ENCODE assay signal across 17 cellular contexts in genomic region chr16:73051903-73052302, GRCh38. TPM values are rescaled to one million over a fixed set of nuclear protein-coding genes. Genes with fewer than 3 reads are reported as not detected.
DNase-seq lines count a peak whose midpoint lies in the region; ATAC-seq and TF ChIP-seq lines count a peak whose summit lies in the region.
"Had no signal": no experiment of that assay in that cellular context is flagged by ENCODE, and none has a peak within 500 bp of the region (broad histone marks: within the 10 kb centered on the region; RNA-seq: fewer than 3 reads in every experiment).

No MANE protein-coding gene starts in this region.

- peaks cover 34% of the 10 kb centered on the region for H3K4me1 Mint-ChIP-seq in Caco-2 (ENCODE audit: low read depth, unreplicated experiment)

- peaks cover 0 to 39% (median 14%) of the 10 kb centered on the region in 4 donors for H3K4me1 ChIP-seq in right lobe of liver
- peaks cover 49 to 65% (median 62%) of the 10 kb centered on the region in 3 donors for H3K4me1 ChIP-seq in skeletal muscle tissue (ENCODE audit: control insufficient read depth in 3 of 3, insufficient read depth in 3 of 3, low read length in 3 of 3)
- H3K4me1 ChIP-seq in Caco-2 = peaks cover 68% of the 10 kb centered on the region

- no peak for TF ChIP-seq CTCF in WI38 (IDR thresholded peaks at IDR 0.05; ENCODE audit: low read depth, low read length)
- TF ChIP-seq CTCF in right lobe of liver (IDR thresholded peaks at IDR 0.05) = no peak
- no peak for TF ChIP-seq CTCF in Caco-2 (IDR thresholded peaks at IDR 0.05; ENCODE audit: insufficient read depth in 1 of 2, low read depth in 1 of 2, low read length in 1 of 2, severe bottlenecking in 1 of 2, unreplicated experiment in 1 of 2)

- H3K9me3 ChIP-seq in right lobe of liver = no peaks in the 10 kb centered on the region
- no peaks in the 10 kb centered on the region for H3K9me3 ChIP-seq in skeletal muscle tissue (ENCODE audit: control insufficient read depth in 3 of 3, low read length in 3 of 3)
- no peaks in the 10 kb centered on the region for H3K9me3 ChIP-seq in Caco-2

- intact Hi-C loops in right lobe of liver (cut with DNase I) (no loop called here), Caco-2 (cut with micrococcal nuclease; ENCODE audit: unreplicated experiment) (no loop called here)

- H3K9me3 Mint-ChIP-seq in Caco-2 (ENCODE audit: unreplicated experiment) = no peaks in the 10 kb centered on the region
- H3K9me3 Mint-ChIP-seq: immature natural killer cell; memory B cell; stimulated activated naive B cell treated with anti-CD40 and anti-IgM and Interleukin-4, amounts not matched to agents 10 μg/mL and 1 μg/mL and 100 μg/mL, for 72 hours had no signal

- H3K9ac ChIP-seq in skeletal muscle tissue (ENCODE audit: low read depth in 1 of 3, low read length in 3 of 3) = peak overlapping the region; percentile 79 to 90 (median 86)

- BruUV-seq in Caco-2 (replicated peaks; lab: Mats Ljungman, UMichigan) = no TSS peak

- 86% methylated on average over 9 of the region's 9 CpGs for WGBS in right lobe of liver (ENCODE audit: insufficient coverage, low coverage, low lambda C conversion rate, missing lambda C conversion rate)

- H3K27me3 ChIP-seq in right lobe of liver (no peaks in the 10 kb centered on the region), skeletal muscle tissue (ENCODE audit: control insufficient read depth in 3 of 3, insufficient read depth in 3 of 3, low read length in 3 of 3) (no peaks in the 10 kb centered on the region), Caco-2 (replicated peaks; ENCODE audit: control insufficient read depth, insufficient read depth, low read length) (no peaks in the 10 kb centered on the region)

- TF ChIP-seq POLR2A in right lobe of liver (IDR thresholded peaks at IDR 0.05) = no peak

- H3K36me3 ChIP-seq in right lobe of liver = no peaks in the 10 kb centered on the region
- no peaks in the 10 kb centered on the region for H3K36me3 ChIP-seq in skeletal muscle tissue (ENCODE audit: control insufficient read depth in 3 of 3, insufficient read depth in 3 of 3, low read length in 3 of 3)
- H3K36me3 ChIP-seq in Caco-2 (ENCODE audit: control insufficient read depth, insufficient read depth, low read length) = no peaks in the 10 kb centered on the region
- H3K36me3 ChIP-seq: cardiac muscle cell had no signal

- peak overlapping the region; percentile 37 for H3K4me3 ChIP-seq in WI38 (ENCODE audit: low read depth, low read length)
- no peak overlapping the region for H3K4me3 ChIP-seq in right lobe of liver
- H3K4me3 ChIP-seq in skeletal muscle tissue (ENCODE audit: low read length in 3 of 3) = peak overlapping the region in 2 of 3 donors; percentile 24 to 63
- no peak overlapping the region for H3K4me3 ChIP-seq in Caco-2 (ENCODE audit: low read depth, low read length)
- H3K4me3 ChIP-seq: cardiac muscle cell had no signal

- POLR2A ChIA-PET in Caco-2 (lab: Charles Lee) = no interaction called here

- no peak overlapping the region for H3K27ac Mint-ChIP-seq in Caco-2 (ENCODE audit: unreplicated experiment)
- H3K27ac Mint-ChIP-seq: activated naive CD8-positive, alpha-beta T cell; immature natural killer cell; memory B cell; stimulated activated naive B cell treated with anti-CD40 and anti-IgM and Interleukin-4, amounts not matched to agents 10 μg/mL and 1 μg/mL and 100 μg/mL, for 72 hours had no signal

- H3K36me3 Mint-ChIP-seq in Caco-2 (ENCODE audit: insufficient read depth, unreplicated experiment) = peaks cover 8% of the 10 kb centered on the region
- H3K36me3 Mint-ChIP-seq: activated naive CD8-positive, alpha-beta T cell; immature natural killer cell; memory B cell; stimulated activated naive B cell treated with anti-CD40 and anti-IgM and Interleukin-4, amounts not matched to agents 10 μg/mL and 1 μg/mL and 100 μg/mL, for 72 hours had no signal

- CTCF ChIA-PET in Caco-2 (lab: Charles Lee) = no interaction called here

- H3K27ac ChIP-seq in right lobe of liver = peak overlapping the region in 2 of 3 donors; percentile 96 to 99
- H3K27ac ChIP-seq in skeletal muscle tissue (ENCODE audit: low read depth, low read length) = peak overlapping the region; percentile 98
- H3K27ac ChIP-seq: cardiac muscle cell had no signal

- no peak for ATAC-seq in right lobe of liver
- ATAC-seq: stimulated activated naive B cell treated with anti-CD40 and anti-IgM and Interleukin-4, amounts not matched to agents 10 μg/mL and 1 μg/mL and 100 μg/mL, for 72 hours had no signal

- DNase-seq in Daoy (ENCODE audit: low read depth) (peak; percentile 66), right lobe of liver (no peak), Caco-2 (no peak), NCI-H2029 (lab: John Stamatoyannopoulos, UW) (no peak), glomerular visceral epithelial cell (ENCODE audit: extremely low spot score) (no peak), NCI-H524 treated with DMSO at 0.1 percent for 48 hours (lab: John Stamatoyannopoulos, UW) (no peak)
- DNase-seq: activated CD4-positive, alpha-beta T cell treated with anti-CD3 and anti-CD28 coated beads, Interleukin-2, amount 50 U/mL, for 1 hour; activated T-cell treated with anti-CD3 and anti-CD28 coated beads, Interleukin-2, amount 50 U/mL, for 48 hours; immature natural killer cell; NCI-H226; small intestine; stimulated activated naive B cell treated with anti-CD40 and anti-IgM and Interleukin-4, amounts not matched to agents 10 μg/mL and 1 μg/mL and 100 μg/mL, for 72 hours had no signal

- no peaks in the 10 kb centered on the region for H3K27me3 Mint-ChIP-seq in Caco-2 (ENCODE audit: insufficient read depth, unreplicated experiment)

- H3K4me3 Mint-ChIP-seq in Caco-2 (ENCODE audit: unreplicated experiment) = no peak overlapping the region
- H3K4me3 Mint-ChIP-seq: activated naive CD8-positive, alpha-beta T cell; immature natural killer cell; memory B cell; stimulated activated naive B cell treated with anti-CD40 and anti-IgM and Interleukin-4, amounts not matched to agents 10 μg/mL and 1 μg/mL and 100 μg/mL, for 72 hours had no signal

RNA-seq across cellular contexts. Expression of gene ZFHX3, which starts 4.0 kb away (rescaled TPM):
- total RNA-seq in Daoy (2014; rRNA removed; shearing (Covaris generic)) = 1.5 and 2.0 TPM in 2 replicates
- 1 to 10 TPM; 7.1 to 9.4 (median 7.7) TPM for total RNA-seq in right lobe of liver
- 8.9 TPM for total RNA-seq in skeletal muscle tissue
- 39.9 TPM in 2 replicates for total RNA-seq in Caco-2 (2022)

Comparison
In these comparisons a context has a peak if more than half of its experiments do, and no peak if none do; other contexts are left out.
1. H3K4me3 ChIP-seq: peak in WI38 (single experiment) and skeletal muscle tissue (2 of 3); none in right lobe of liver (0 of 3) and Caco-2 (single experiment).